ENCODE assay signal across 31 cellular contexts in the genomic region with DNA sequence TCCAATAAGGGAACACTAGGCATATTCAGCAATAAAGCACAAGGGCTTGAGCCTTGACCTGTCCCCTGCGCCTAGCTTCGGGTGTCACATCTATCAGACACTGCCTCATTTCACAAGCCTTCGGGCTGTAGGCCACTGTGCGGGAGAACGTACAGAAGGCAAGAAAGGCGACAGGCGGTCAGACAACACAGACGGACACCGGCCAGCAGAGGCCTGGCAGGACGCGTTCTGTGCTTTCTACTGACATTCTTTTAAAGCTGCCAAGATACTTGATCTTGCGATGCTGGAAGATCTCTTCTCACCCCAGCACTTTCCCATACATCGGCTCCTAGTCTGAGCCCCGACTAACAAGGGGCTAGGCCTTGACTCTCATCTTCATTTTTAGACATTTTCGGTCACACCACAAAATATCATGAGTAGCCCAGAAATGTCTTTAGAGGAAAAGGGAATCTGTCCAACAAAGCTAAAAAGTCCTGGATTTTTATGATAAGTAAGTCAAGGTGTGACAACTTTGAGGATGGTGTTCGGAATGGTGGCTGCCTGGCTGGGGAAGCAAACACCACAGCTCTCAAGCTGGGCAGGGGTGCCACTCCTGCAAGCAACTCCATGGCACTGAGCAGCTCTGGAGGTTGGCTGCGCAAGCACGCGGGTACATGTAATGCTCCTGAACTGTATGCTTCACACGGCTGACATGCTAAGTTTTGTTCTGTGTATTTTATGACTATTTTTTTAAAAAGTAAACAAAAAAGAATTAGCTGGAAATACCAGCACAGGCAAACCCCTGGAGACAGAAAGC. TPM values are rescaled to one million over a fixed set of nuclear protein-coding genes. Genes with fewer than 3 reads are reported as not detected.
"Had no signal": no experiment of that assay in that cellular context is flagged by ENCODE, and none has a peak within 500 bp of the region (broad histone marks: within the 10 kb centered on the region; RNA-seq: fewer than 3 reads in every experiment).

No MANE protein-coding gene starts in this region.

- ATAC-seq: activated T-cell treated with anti-CD3 and anti-CD28 coated beads, Interleukin-2, amount 50 U/mL, for 72 hours; activated T-helper 17 cell treated with anti-CD3 and anti-CD28 coated beads, Interleukin-2, amount 50 U/mL, for 72 hours; K562 had no signal

- H3K27me3 ChIP-seq: ascending aorta, cardiac muscle cell, MG63 had no signal

- H3K36me3 Mint-ChIP-seq: activated naive CD8-positive, alpha-beta T cell treated with anti-CD3 and anti-CD28 coated beads for 36 hours had no signal

- H3K9me3 ChIP-seq: ascending aorta, MG63 had no signal

- H3K4me1 Mint-ChIP-seq: activated CD4-positive, alpha-beta memory T cell treated with anti-CD3 and anti-CD28 coated beads, Interleukin-2, amount 10 ng/mL, durations not matched to agents 7 days and 5 days; activated naive CD8-positive, alpha-beta T cell treated with anti-CD3 and anti-CD28 coated beads for 36 hours; central memory CD8-positive, alpha-beta T cell had no signal

- H3K4me3 Mint-ChIP-seq: activated CD4-positive, alpha-beta memory T cell treated with anti-CD3 and anti-CD28 coated beads, Interleukin-2, amount 10 ng/mL, durations not matched to agents 7 days and 5 days; activated naive CD8-positive, alpha-beta T cell treated with anti-CD3 and anti-CD28 coated beads for 36 hours; activated T-cell treated with anti-CD3 and anti-CD28 coated beads, Interleukin-2, amount 50 U/mL, for 72 hours; activated T-helper 17 cell treated with anti-CD3 and anti-CD28 coated beads, Interleukin-2, amount 50 U/mL, for 72 hours; central memory CD8-positive, alpha-beta T cell had no signal

- H3K9me3 Mint-ChIP-seq: activated CD4-positive, alpha-beta memory T cell treated with anti-CD3 and anti-CD28 coated beads, Interleukin-2, amount 10 ng/mL, durations not matched to agents 7 days and 5 days; activated naive CD8-positive, alpha-beta T cell treated with anti-CD3 and anti-CD28 coated beads for 36 hours; activated T-cell treated with anti-CD3 and anti-CD28 coated beads, Interleukin-2, amount 50 U/mL, for 72 hours; activated T-helper 17 cell treated with anti-CD3 and anti-CD28 coated beads, Interleukin-2, amount 50 U/mL, for 72 hours; central memory CD8-positive, alpha-beta T cell had no signal

- H3K27ac Mint-ChIP-seq: activated CD4-positive, alpha-beta memory T cell treated with anti-CD3 and anti-CD28 coated beads, Interleukin-2, amount 10 ng/mL, durations not matched to agents 7 days and 5 days; activated naive CD8-positive, alpha-beta T cell treated with anti-CD3 and anti-CD28 coated beads for 36 hours; activated T-cell treated with anti-CD3 and anti-CD28 coated beads, Interleukin-2, amount 50 U/mL, for 72 hours; activated T-helper 17 cell treated with anti-CD3 and anti-CD28 coated beads, Interleukin-2, amount 50 U/mL, for 72 hours had no signal

- H3K36me3 ChIP-seq: cardiac muscle cell, MG63 had no signal

- H3K27me3 Mint-ChIP-seq: activated CD4-positive, alpha-beta memory T cell treated with anti-CD3 and anti-CD28 coated beads, Interleukin-2, amount 10 ng/mL, durations not matched to agents 7 days and 5 days; activated naive CD8-positive, alpha-beta T cell treated with anti-CD3 and anti-CD28 coated beads for 36 hours had no signal

- H3K4me1 ChIP-seq: ascending aorta had no signal

- H3K4me3 ChIP-seq: ascending aorta, cardiac muscle cell, K562, MG63 had no signal

- DNase-seq: activated CD4-positive, alpha-beta memory T cell treated with anti-CD3 and anti-CD28 coated beads, Interleukin-2, amount 10 ng/mL, durations not matched to agents 7 days and 5 days; activated CD4-positive, alpha-beta T cell treated with anti-CD3 and anti-CD28 coated beads for 1 hour; activated CD4-positive, alpha-beta T cell treated with anti-CD3 and anti-CD28 coated beads for 48 hours; activated CD4-positive, CD25-positive, alpha-beta regulatory T cell; activated effector memory CD4-positive, alpha-beta T cell treated with anti-CD3 and anti-CD28 coated beads, Interleukin-2, amount 50 U/mL, for 16 hours; activated naive CD4-positive, alpha-beta T cell; activated naive CD4-positive, alpha-beta T cell treated with anti-CD3 and anti-CD28 coated beads, Interleukin-2, amount 50 U/mL, for 16 hours; activated naive CD8-positive, alpha-beta T cell treated with anti-CD3 and anti-CD28 coated beads for 36 hours; activated T-cell treated with anti-CD3 and anti-CD28 coated beads, Interleukin-2, amount 50 U/mL, for 1 hour; activated T-cell treated with anti-CD3 and anti-CD28 coated beads, Interleukin-2, amount 50 U/mL, for 72 hours; amniotic stem cell; MG63; NCI-H1048; NCI-H1105 treated with DMSO at 0.1 percent for 48 hours; NCI-H1436; NCI-H1694; NCI-H1930; NCI-H2081 treated with DMSO at 0.1 percent for 48 hours; NCI-H226; NCI-H524 treated with DMSO at 0.1 percent for 48 hours; Right ventricle myocardium superior; SW 1271; T-helper 1 cell; T-helper 2 cell; T-helper 9 cell; WERI-Rb-1 had no signal

- H3K27ac ChIP-seq: ascending aorta, cardiac muscle cell, WERI-Rb-1 had no signal

RNA-seq across cellular contexts. Expression of a gene that starts 18.7 kb away (rescaled TPM):
- total RNA-seq: activated CD4-positive, alpha-beta memory T cell treated with anti-CD3 and anti-CD28 coated beads, Interleukin-2, amount 10 ng/mL, durations not matched to agents 7 days and 5 days; K562 had no signal
- polyA plus RNA-seq: K562 had no signal
